In genomic region chr9:124658165-124659017, GRCh38 we compare ENCODE assay signal across 1 cellular context.
TF ChIP-seq lines count a peak whose summit lies in the region.

No MANE protein-coding gene starts in this region.

TF ChIP-seq in GM12878, 131 proteins besides CTCF, POLR2A, EP300 and RAD21 (continued from another document and continues in another):
- TF ChIP-seq ZNF592 (IDR thresholded peaks at IDR 0.05): no peak
- no peak for TF ChIP-seq PAX5 (IDR thresholded peaks at IDR 0.05; ENCODE audit: borderline replicate concordance, low read depth, low read length)
- peak; percentile 61; the same call in 1 of the 2 replicates for TF ChIP-seq NBN (IDR thresholded peaks at IDR 0.05)
- no peak; the same call in 1 of the 2 replicates for TF ChIP-seq ZBTB40 (IDR thresholded peaks at IDR 0.05; ENCODE audit: borderline replicate concordance)
- no peak for TF ChIP-seq ZSCAN29 (IDR thresholded peaks at IDR 0.05)
- TF ChIP-seq IRF3 (IDR thresholded peaks at IDR 0.05): no peak
- TF ChIP-seq TCF3 (IDR thresholded peaks at IDR 0.05; ENCODE audit: borderline replicate concordance, insufficient read depth, low read depth, low read length): peak; percentile 42; the same call in 1 of the 2 replicates
- TF ChIP-seq HSF1 (IDR thresholded peaks at IDR 0.05; ENCODE audit: low read depth, low read length): no peak
- no peak for TF ChIP-seq SUZ12 (IDR thresholded peaks at IDR 0.05; ENCODE audit: unreplicated experiment)
- no peak for TF ChIP-seq CHD1 (IDR thresholded peaks at IDR 0.05; ENCODE audit: low read depth, low read length)
- TF ChIP-seq BMI1 (IDR thresholded peaks at IDR 0.05; ENCODE audit: borderline replicate concordance): no peak
- TF ChIP-seq NFYA (IDR thresholded peaks at IDR 0.05; ENCODE audit: borderline replicate concordance, low read depth, low read length): no peak
- no peak for TF ChIP-seq SIX5 (IDR thresholded peaks at IDR 0.05; ENCODE audit: low read depth, low read length, severe bottlenecking)
- no peak for TF ChIP-seq STAT1 (conservative IDR thresholded peaks at IDR 0.05)
- peak; percentile 50 for TF ChIP-seq SKIL (IDR thresholded peaks at IDR 0.05; ENCODE audit: low read depth, poor library complexity, severe bottlenecking)
- TF ChIP-seq CHD2 (IDR thresholded peaks at IDR 0.05; ENCODE audit: borderline replicate concordance, low read depth, low read length): no peak
- TF ChIP-seq CBX5 (IDR thresholded peaks at IDR 0.05; ENCODE audit: low read depth): no peak
- no peak for TF ChIP-seq IRF5 (IDR thresholded peaks at IDR 0.05; ENCODE audit: borderline replicate concordance)
- no peak for TF ChIP-seq FOXK2 (IDR thresholded peaks at IDR 0.05)
- no peak for TF ChIP-seq HDGF (IDR thresholded peaks at IDR 0.05)
- TF ChIP-seq HDAC2 (IDR thresholded peaks at IDR 0.05): no peak
- TF ChIP-seq CUX1 (IDR thresholded peaks at IDR 0.05; ENCODE audit: insufficient replicate concordance, low read depth, low read length): no peak
- TF ChIP-seq CHD4 (IDR thresholded peaks at IDR 0.05): no peak
- 0 out of 2 replicates have a peak, but pooled peaks have one; percentile 9 for TF ChIP-seq MEF2A (IDR thresholded peaks at IDR 0.05; ENCODE audit: insufficient read depth, low read depth, low read length)
- TF ChIP-seq BCLAF1 (IDR thresholded peaks at IDR 0.05): no peak
- no peak for TF ChIP-seq KLF5 (IDR thresholded peaks at IDR 0.05; ENCODE audit: partially characterized antibody)
- peak; percentile 27 for TF ChIP-seq RUNX3 (IDR thresholded peaks at IDR 0.05; ENCODE audit: low read length)
- TF ChIP-seq SP1 (IDR thresholded peaks at IDR 0.05; ENCODE audit: low read depth, low read length): peak; percentile 36
- peak; percentile 95 for TF ChIP-seq TAF1 (IDR thresholded peaks at IDR 0.05; ENCODE audit: borderline replicate concordance, low read depth, low read length)
- TF ChIP-seq CBX3 (IDR thresholded peaks at IDR 0.05; ENCODE audit: borderline replicate concordance, low read depth): no peak
